15 cellular contexts compared by ENCODE assay signal in genomic region chr3:196772102-196772501, GRCh38. TPM values are rescaled to one million over a fixed set of nuclear protein-coding genes. Genes with fewer than 3 reads are reported as not detected.
DNase-seq lines count a peak whose midpoint lies in the region; ATAC-seq and TF ChIP-seq lines count a peak whose summit lies in the region.
"Had no signal": no experiment of that assay in that cellular context is flagged by ENCODE, and none has a peak within 500 bp of the region (broad histone marks: within the 10 kb centered on the region; RNA-seq: fewer than 3 reads in every experiment).

No MANE protein-coding gene starts in this region.

- peak overlapping the region; percentile 56 for H3K4me2 ChIP-seq in BLaER1

- peaks cover 39 to 75% (median 53%) of the 10 kb centered on the region in 3 donors for H3K4me1 Mint-ChIP-seq in naive B cell

- peaks cover 66% of the 10 kb centered on the region for H3K36me3 ChIP-seq in BLaER1
- no peaks in the 10 kb centered on the region for H3K36me3 ChIP-seq in WERI-Rb-1
- H3K36me3 ChIP-seq in gastroesophageal sphincter: no peaks in the 10 kb centered on the region

- H3K27ac ChIP-seq in BLaER1 (no peak overlapping the region), WERI-Rb-1 (no peak overlapping the region), gastroesophageal sphincter (peak overlapping the region in 1 of 4 donors; percentile 3)
- H3K27ac ChIP-seq: lower lobe of right lung, Peyer's patch had no signal

- in situ Hi-C loops in GM13977 (cut with MboI; ENCODE audit: low pct_unique_long_range_greater_than_20kb, low sequenced_read_pairs, unreplicated experiment): no loop called here

- H3K4me3 Mint-ChIP-seq in naive B cell: peak overlapping the region in 4 of 8 donors; percentile 17 to 51 (median 38)

- H3K27ac Mint-ChIP-seq in naive B cell: peak overlapping the region; percentile 2 to 87 (median 32)

- POLR2A ChIA-PET in HEK293T (lab: Yijun Ruan, JAX): no interaction called here

- 75 to 88% methylated on average over 3 to 4 of the region's 4 CpGs for WGBS in gastroesophageal sphincter (ENCODE audit: low coverage in 1 of 2), 2 donors

- H3K36me3 Mint-ChIP-seq in naive B cell: peaks cover 0 to under 1% of the 10 kb centered on the region in 2 donors

- peaks cover 100% of the 10 kb centered on the region for H4K20me1 ChIP-seq in BLaER1

- H3K4me1 ChIP-seq in BLaER1 (peaks cover 37% of the 10 kb centered on the region), gastroesophageal sphincter (peaks cover 0 to 58% (median 7%) of the 10 kb centered on the region in 3 donors)

- TF ChIP-seq EP300 in gastroesophageal sphincter (IDR thresholded peaks at IDR 0.05): no peak

- H3K9me3 Mint-ChIP-seq in naive B cell: no peaks in the 10 kb centered on the region

- no peaks in the 10 kb centered on the region for H3K27me3 ChIP-seq in BLaER1
- H3K27me3 ChIP-seq in WERI-Rb-1 (ENCODE audit: insufficient read depth, low read depth, severe bottlenecking): no peaks in the 10 kb centered on the region
- no peaks in the 10 kb centered on the region for H3K27me3 ChIP-seq in gastroesophageal sphincter
- H3K27me3 ChIP-seq: Peyer's patch had no signal

- peak; percentile 57 to 70 for ATAC-seq in naive B cell (ENCODE audit: low read depth in 2 of 2)
- no peak for ATAC-seq in gastroesophageal sphincter
- ATAC-seq: lower lobe of right lung had no signal

- no peak for TF ChIP-seq POLR2A in gastroesophageal sphincter (IDR thresholded peaks at IDR 0.05)

- no peak overlapping the region for H3K4me3 ChIP-seq in BLaER1
- no peak overlapping the region for H3K4me3 ChIP-seq in WERI-Rb-1 (ENCODE audit: low read depth, low read length)
- H3K4me3 ChIP-seq in gastroesophageal sphincter: no peak overlapping the region
- H3K4me3 ChIP-seq: lower lobe of right lung, Peyer's patch had no signal

- H3K27me3 Mint-ChIP-seq in naive B cell: no peaks in the 10 kb centered on the region

- TF ChIP-seq CTCF in GM13977 (IDR thresholded peaks at IDR 0.05; ENCODE audit: extremely low read depth, insufficient read depth, missing control alignments) (no peak), WERI-Rb-1 (IDR thresholded peaks at IDR 0.05; ENCODE audit: low read depth, low read length) (no peak), gastroesophageal sphincter (IDR thresholded peaks at IDR 0.05) (no peak)

- H3K9me3 ChIP-seq in BLaER1 (peaks cover 48% of the 10 kb centered on the region), WERI-Rb-1 (ENCODE audit: severe bottlenecking) (no peaks in the 10 kb centered on the region), gastroesophageal sphincter (no peaks in the 10 kb centered on the region)
- H3K9me3 ChIP-seq: lower lobe of right lung, Peyer's patch had no signal

- no peak overlapping the region for H3K9ac ChIP-seq in BLaER1

- DNase-seq in GM13977 (ENCODE audit: low spot score) (peak; percentile 40), WERI-Rb-1 (peak; percentile 6), naive B cell (peak; percentile 12), DMS79 treated with DMSO at 0.1 percent for 48 hours (lab: John Stamatoyannopoulos, UW) (no peak), HEK293T (ENCODE audit: extremely low spot score) (no peak), AML-193 (lab: John Stamatoyannopoulos, UW) (no peak)
- DNase-seq: dermis blood vessel endothelial cell, lower lobe of right lung, NCI-H1092 treated with DMSO at 0.1 percent for 48 hours, NCI-H446, occipital lobe, Peyer's patch, small intestine had no signal

- CTCF ChIA-PET in HEK293T (lab: Yijun Ruan, JAX): no interaction called here

TF ChIP-seq in HEK293T, 16 proteins besides CTCF, POLR2A, EP300 and RAD21:
- TF ChIP-seq L3MBTL2 (conservative IDR thresholded peaks at IDR 0.05): no peak
- TF ChIP-seq PKNOX1 (IDR thresholded peaks at IDR 0.05): no peak
- no peak for TF ChIP-seq FOXM1 (IDR thresholded peaks at IDR 0.05; ENCODE audit: borderline replicate concordance)
- no peak for TF ChIP-seq FOXK2 (IDR thresholded peaks at IDR 0.05)
- no peak for TF ChIP-seq FOXA1 (IDR thresholded peaks at IDR 0.05)
- TF ChIP-seq TARDBP (IDR thresholded peaks at IDR 0.05): no peak
- TF ChIP-seq SUZ12 (IDR thresholded peaks at IDR 0.05): no peak
- TF ChIP-seq LEF1 (IDR thresholded peaks at IDR 0.05; ENCODE audit: borderline replicate concordance): no peak
- TF ChIP-seq HDGF (IDR thresholded peaks at IDR 0.05; ENCODE audit: borderline replicate concordance): no peak
- TF ChIP-seq ARNT (IDR thresholded peaks at IDR 0.05): no peak
- TF ChIP-seq CTBP1 (IDR thresholded peaks at IDR 0.05; ENCODE audit: borderline replicate concordance): no peak
- no peak for TF ChIP-seq NFRKB (IDR thresholded peaks at IDR 0.05)
- no peak for TF ChIP-seq ZNF384 (IDR thresholded peaks at IDR 0.05)
- TF ChIP-seq BHLHE40 (IDR thresholded peaks at IDR 0.05; ENCODE audit: borderline replicate concordance): no peak
- TF ChIP-seq ELF4 (IDR thresholded peaks at IDR 0.05): no peak
- TF ChIP-seq SP1 (IDR thresholded peaks at IDR 0.05): no peak

RNA-seq across cellular contexts. Expression of gene PAK2, which starts 32.4 kb away (rescaled TPM):
- 10 to 100 TPM; 37.4 to 47.7 (median 41.8) TPM for polyA plus RNA-seq in naive B cell (ENCODE audit: low read depth in 6 of 6)
- 10 to 100 TPM; 46.5 to 69.5 (median 61.8) TPM for total RNA-seq in gastroesophageal sphincter

RNA-seq across cellular contexts. Expression of gene PIGX, which starts 59.9 kb away (rescaled TPM):
- polyA plus RNA-seq in naive B cell (ENCODE audit: low read depth in 6 of 6): 10 to 100 TPM; 17.6 to 30.6 (median 27.5) TPM
- 10 to 100 TPM; 23.8 to 35.6 (median 30.4) TPM for total RNA-seq in gastroesophageal sphincter

Comparison
In these comparisons a context has a peak if more than half of its experiments do, and no peak if none do; other contexts are left out.
1. DNase-seq: peak in GM13977 (single experiment), WERI-Rb-1 (single experiment) and naive B cell (single experiment); none in DMS79 treated with DMSO at 0.1 percent for 48 hours (single experiment), HEK293T (single experiment) and AML-193 (0 of 2).